Comparison of ENCODE assay signal across 23 cellular contexts in the genomic region with DNA sequence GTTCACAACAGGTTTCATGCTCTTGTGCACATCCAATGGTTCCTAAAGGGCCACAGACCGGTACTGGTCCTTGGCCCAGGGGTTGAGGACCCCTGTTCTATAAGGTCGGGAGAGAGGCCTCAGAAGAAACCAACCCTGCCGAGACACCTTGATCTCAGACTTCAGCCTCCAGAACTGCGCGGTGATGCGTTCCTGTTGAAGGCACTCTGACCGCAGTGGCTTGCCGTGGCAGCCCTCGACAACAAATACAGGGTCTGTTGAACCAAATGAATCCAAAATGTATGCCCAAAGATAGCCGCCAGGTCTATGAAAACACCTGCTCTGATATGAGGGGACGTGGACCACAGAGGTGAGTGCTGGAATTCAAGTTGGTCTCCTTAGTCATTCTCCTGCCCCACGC.
"Had no signal": no experiment of that assay in that cellular context is flagged by ENCODE, and none has a peak within 500 bp of the region (broad histone marks: within the 10 kb centered on the region; RNA-seq: fewer than 3 reads in every experiment).

No MANE protein-coding gene starts in this region.

- ATAC-seq: effector memory CD8-positive, alpha-beta T cell; gastroesophageal sphincter; left cardiac atrium; psoas muscle; right lobe of liver; stimulated activated naive B cell treated with anti-CD40 and anti-IgM and Interleukin-4, amounts not matched to agents 10 μg/mL and 1 μg/mL and 100 μg/mL, for 72 hours; stimulated activated naive CD8-positive, alpha-beta T cell treated with anti-CD3 and anti-CD28 coated beads, Interleukin-15, amount 100 ng/mL, for 72 hours had no signal

- H3K9me3 Mint-ChIP-seq: effector memory CD8-positive, alpha-beta T cell; immature natural killer cell had no signal

- H3K27ac Mint-ChIP-seq: effector memory CD8-positive, alpha-beta T cell; immature natural killer cell; naive B cell; nephron progenitor cell; stimulated activated naive B cell treated with anti-CD40 and anti-IgM and Interleukin-4, amounts not matched to agents 10 μg/mL and 1 μg/mL and 100 μg/mL, for 72 hours; stimulated activated naive CD8-positive, alpha-beta T cell treated with anti-CD3 and anti-CD28 coated beads, Interleukin-15, amount 100 ng/mL, for 72 hours had no signal

- DNase-seq: effector memory CD8-positive, alpha-beta T cell; esophagus squamous epithelium; foreskin fibroblast; glutamatergic neuron; immature natural killer cell; kidney; left cardiac atrium; left ventricle myocardium inferior; mesenchymal stem cell; naive B cell; nephron progenitor cell; retina; right lobe of liver; stimulated activated CD4-positive, alpha-beta T cell treated with anti-CD3 and anti-CD28 coated beads, Interleukin-2, amount 100 ng/mL, for 24 hours; stimulated activated CD4-positive, alpha-beta T cell treated with anti-CD3 and anti-CD28 coated beads, Interleukin-4, amount 100 ng/mL, for 4 hours; stimulated activated naive B cell treated with anti-CD40 and anti-IgM and Interleukin-4, amounts not matched to agents 10 μg/mL and 1 μg/mL and 100 μg/mL, for 72 hours; stimulated activated naive CD8-positive, alpha-beta T cell treated with anti-CD3 and anti-CD28 coated beads, Interleukin-15, amount 100 ng/mL, for 72 hours; testis had no signal

- H3K27ac ChIP-seq: esophagus squamous epithelium, gastroesophageal sphincter, left ventricle myocardium inferior, parathyroid adenoma, psoas muscle, right lobe of liver, testis, tibial nerve had no signal

- H3K4me3 Mint-ChIP-seq: effector memory CD8-positive, alpha-beta T cell; immature natural killer cell; naive B cell; nephron progenitor cell; stimulated activated naive B cell treated with anti-CD40 and anti-IgM and Interleukin-4, amounts not matched to agents 10 μg/mL and 1 μg/mL and 100 μg/mL, for 72 hours; stimulated activated naive CD8-positive, alpha-beta T cell treated with anti-CD3 and anti-CD28 coated beads, Interleukin-15, amount 100 ng/mL, for 72 hours had no signal

- H3K4me3 ChIP-seq: esophagus squamous epithelium, gastroesophageal sphincter, left ventricle myocardium inferior, lung, psoas muscle, right lobe of liver, testis, tibial nerve had no signal
